In the genomic region with DNA sequence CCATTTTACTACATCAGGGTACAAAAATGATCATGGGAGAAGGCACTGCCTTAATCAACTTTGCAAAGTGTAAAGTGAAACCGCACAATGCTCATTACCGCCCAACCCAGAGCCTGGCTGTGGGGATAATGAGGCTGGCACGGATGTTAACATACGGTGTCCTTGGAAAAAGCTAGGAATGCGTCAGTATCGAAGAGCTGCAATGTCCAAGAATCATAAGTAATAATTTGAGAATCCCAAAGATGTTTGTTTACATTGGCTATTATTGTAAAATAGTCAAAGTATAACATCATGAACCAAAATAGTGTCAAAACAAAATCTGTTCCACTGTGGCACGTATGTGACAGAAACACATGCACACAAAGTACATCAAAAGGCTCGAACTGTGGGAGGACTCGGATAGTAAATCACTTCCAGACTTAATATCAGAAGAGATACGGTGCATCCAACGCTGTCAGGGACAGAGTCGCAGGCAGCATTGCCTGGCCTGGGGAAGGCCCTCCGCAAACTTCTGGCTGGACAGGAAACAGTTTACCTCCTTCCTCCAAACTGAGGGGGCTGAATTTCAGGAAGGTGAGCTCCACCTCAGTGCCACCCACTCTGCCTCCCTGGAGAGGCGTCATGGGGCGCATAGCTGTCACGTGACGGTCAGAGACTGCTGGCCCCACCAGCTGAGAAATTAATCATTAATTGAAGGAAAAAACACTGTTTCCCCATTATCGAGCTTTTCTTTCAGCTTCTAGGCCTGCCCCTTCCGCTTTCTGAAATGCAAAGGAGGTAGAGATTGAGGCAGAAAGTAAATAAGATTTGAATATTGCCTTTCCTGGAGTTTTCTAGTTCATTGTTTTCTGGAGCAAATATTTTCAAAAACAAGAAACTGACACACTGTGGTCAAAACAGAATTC, we compare ENCODE assay signal across 1 cellular context.
TF ChIP-seq lines count a peak whose summit lies in the region.

No MANE protein-coding gene starts in this region.

TF ChIP-seq in HepG2, 621 proteins besides CTCF, POLR2A, EP300 and RAD21 (continued from another document and continues in another):
- TF ChIP-seq, protein P1, sequence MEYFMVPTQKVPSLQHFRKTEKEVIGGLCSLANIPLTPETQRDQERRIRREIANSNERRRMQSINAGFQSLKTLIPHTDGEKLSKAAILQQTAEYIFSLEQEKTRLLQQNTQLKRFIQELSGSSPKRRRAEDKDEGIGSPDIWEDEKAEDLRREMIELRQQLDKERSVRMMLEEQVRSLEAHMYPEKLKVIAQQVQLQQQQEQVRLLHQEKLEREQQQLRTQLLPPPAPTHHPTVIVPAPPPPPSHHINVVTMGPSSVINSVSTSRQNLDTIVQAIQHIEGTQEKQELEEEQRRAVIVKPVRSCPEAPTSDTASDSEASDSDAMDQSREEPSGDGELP (IDR thresholded peaks at IDR 0.05; ENCODE audit: borderline replicate concordance, low read depth): peak; percentile 98
- TF ChIP-seq FLYWCH1 (CRISPR knock-in tag; IDR thresholded peaks at IDR 0.05) (0 out of 2 replicates have a peak, but pooled peaks have one; percentile 31), KLF9 (CRISPR knock-in tag; IDR thresholded peaks at IDR 0.05; ENCODE audit: low read depth) (peak; percentile 30; the same call in 1 of the 2 replicates), ETV5 (CRISPR knock-in tag; IDR thresholded peaks at IDR 0.05; ENCODE audit: borderline replicate concordance) (peak; percentile 88; the same call in 1 of the 2 replicates), ISL2 (CRISPR knock-in tag; IDR thresholded peaks at IDR 0.05) (no peak), PITX1 (CRISPR knock-in tag; IDR thresholded peaks at IDR 0.05) (peak; percentile 81), POLR2AphosphoS5 (IDR thresholded peaks at IDR 0.05; ENCODE audit: low read depth, low read length) (peak; percentile 97), ZKSCAN8 (CRISPR knock-in tag; IDR thresholded peaks at IDR 0.05; ENCODE audit: borderline replicate concordance) (0 out of 2 replicates have a peak, but pooled peaks have one; percentile 58), ZNF34 (CRISPR knock-in tag; IDR thresholded peaks at IDR 0.05; ENCODE audit: borderline replicate concordance) (0 out of 2 replicates have a peak, but pooled peaks have one; percentile 42), STAT5B (CRISPR knock-in tag; IDR thresholded peaks at IDR 0.05) (peak; percentile 27; the same call in 1 of the 2 replicates), DNMT3B (CRISPR knock-in tag; conservative IDR thresholded peaks at IDR 0.05) (peak; percentile 51; the same call in 1 of the 2 replicates), FOXJ3 (CRISPR knock-in tag; IDR thresholded peaks at IDR 0.05; ENCODE audit: borderline replicate concordance) (peak; percentile 55; the same call in 1 of the 2 replicates), PPARG (CRISPR knock-in tag; conservative IDR thresholded peaks at IDR 0.05) (peak; percentile 59), BRCA1 (CRISPR knock-in tag; IDR thresholded peaks at IDR 0.05) (peak; percentile 28; the same call in 1 of the 2 replicates), HNRNPL (IDR thresholded peaks at IDR 0.05; ENCODE audit: low read depth, low read length) (no peak), SP2 (CRISPR knock-in tag; IDR thresholded peaks at IDR 0.05) (peak; percentile 36; the same call in 1 of the 2 replicates), BORCS8-MEF2B (CRISPR knock-in tag; IDR thresholded peaks at IDR 0.05) (peak; percentile 66; the same call in 1 of the 2 replicates), GABPA (IDR thresholded peaks at IDR 0.05; ENCODE audit: low read depth, low read length) (no peak), GABPA (CRISPR knock-in tag; IDR thresholded peaks at IDR 0.05; ENCODE audit: low read depth) (peak; percentile 85), ZNF441 (CRISPR knock-in tag; IDR thresholded peaks at IDR 0.05; ENCODE audit: borderline replicate concordance) (peak; percentile 23; the same call in 1 of the 2 replicates), ZKSCAN5 (CRISPR knock-in tag; IDR thresholded peaks at IDR 0.05) (no peak), RFX5 (IDR thresholded peaks at IDR 0.05; ENCODE audit: low read depth, low read length) (no peak), HCFC1 (IDR thresholded peaks at IDR 0.05; ENCODE audit: low read depth, low read length) (no peak; the same call in 1 of the 2 replicates), RXRA (CRISPR knock-in tag; IDR thresholded peaks at IDR 0.05) (peak; percentile 63), ZNF607 (CRISPR knock-in tag; IDR thresholded peaks at IDR 0.05; ENCODE audit: borderline replicate concordance) (peak; percentile 82), ZEB1 (IDR thresholded peaks at IDR 0.05; ENCODE audit: insufficient replicate concordance, low read depth) (peak; percentile 75), MIER2 (CRISPR knock-in tag; IDR thresholded peaks at IDR 0.05) (peak; percentile 71; the same call in 1 of the 2 replicates), TSC22D2 (CRISPR knock-in tag; IDR thresholded peaks at IDR 0.05; ENCODE audit: borderline replicate concordance) (peak; percentile 87; the same call in 1 of the 2 replicates), ZNF44 (CRISPR knock-in tag; IDR thresholded peaks at IDR 0.05) (peak; percentile 93; the same call in 1 of the 2 replicates), SIN3B (IDR thresholded peaks at IDR 0.05; ENCODE audit: low read length) (peak; percentile 42; the same call in 1 of the 2 replicates), TARDBP (CRISPR knock-in tag; IDR thresholded peaks at IDR 0.05) (peak; percentile 93), ZNF816 (CRISPR knock-in tag; IDR thresholded peaks at IDR 0.05; ENCODE audit: borderline replicate concordance) (no peak)
- TF ChIP-seq, protein P2, sequence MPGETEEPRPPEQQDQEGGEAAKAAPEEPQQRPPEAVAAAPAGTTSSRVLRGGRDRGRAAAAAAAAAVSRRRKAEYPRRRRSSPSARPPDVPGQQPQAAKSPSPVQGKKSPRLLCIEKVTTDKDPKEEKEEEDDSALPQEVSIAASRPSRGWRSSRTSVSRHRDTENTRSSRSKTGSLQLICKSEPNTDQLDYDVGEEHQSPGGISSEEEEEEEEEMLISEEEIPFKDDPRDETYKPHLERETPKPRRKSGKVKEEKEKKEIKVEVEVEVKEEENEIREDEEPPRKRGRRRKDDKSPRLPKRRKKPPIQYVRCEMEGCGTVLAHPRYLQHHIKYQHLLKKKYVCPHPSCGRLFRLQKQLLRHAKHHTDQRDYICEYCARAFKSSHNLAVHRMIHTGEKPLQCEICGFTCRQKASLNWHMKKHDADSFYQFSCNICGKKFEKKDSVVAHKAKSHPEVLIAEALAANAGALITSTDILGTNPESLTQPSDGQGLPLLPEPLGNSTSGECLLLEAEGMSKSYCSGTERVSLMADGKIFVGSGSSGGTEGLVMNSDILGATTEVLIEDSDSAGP (CRISPR knock-in tag; IDR thresholded peaks at IDR 0.05; ENCODE audit: borderline replicate concordance): 0 out of 2 replicates have a peak, but pooled peaks have one; percentile 68
- TF ChIP-seq, protein P3, sequence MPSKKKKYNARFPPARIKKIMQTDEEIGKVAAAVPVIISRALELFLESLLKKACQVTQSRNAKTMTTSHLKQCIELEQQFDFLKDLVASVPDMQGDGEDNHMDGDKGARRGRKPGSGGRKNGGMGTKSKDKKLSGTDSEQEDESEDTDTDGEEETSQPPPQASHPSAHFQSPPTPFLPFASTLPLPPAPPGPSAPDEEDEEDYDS (CRISPR knock-in tag; IDR thresholded peaks at IDR 0.05): peak; percentile 97
- TF ChIP-seq, protein P4, sequence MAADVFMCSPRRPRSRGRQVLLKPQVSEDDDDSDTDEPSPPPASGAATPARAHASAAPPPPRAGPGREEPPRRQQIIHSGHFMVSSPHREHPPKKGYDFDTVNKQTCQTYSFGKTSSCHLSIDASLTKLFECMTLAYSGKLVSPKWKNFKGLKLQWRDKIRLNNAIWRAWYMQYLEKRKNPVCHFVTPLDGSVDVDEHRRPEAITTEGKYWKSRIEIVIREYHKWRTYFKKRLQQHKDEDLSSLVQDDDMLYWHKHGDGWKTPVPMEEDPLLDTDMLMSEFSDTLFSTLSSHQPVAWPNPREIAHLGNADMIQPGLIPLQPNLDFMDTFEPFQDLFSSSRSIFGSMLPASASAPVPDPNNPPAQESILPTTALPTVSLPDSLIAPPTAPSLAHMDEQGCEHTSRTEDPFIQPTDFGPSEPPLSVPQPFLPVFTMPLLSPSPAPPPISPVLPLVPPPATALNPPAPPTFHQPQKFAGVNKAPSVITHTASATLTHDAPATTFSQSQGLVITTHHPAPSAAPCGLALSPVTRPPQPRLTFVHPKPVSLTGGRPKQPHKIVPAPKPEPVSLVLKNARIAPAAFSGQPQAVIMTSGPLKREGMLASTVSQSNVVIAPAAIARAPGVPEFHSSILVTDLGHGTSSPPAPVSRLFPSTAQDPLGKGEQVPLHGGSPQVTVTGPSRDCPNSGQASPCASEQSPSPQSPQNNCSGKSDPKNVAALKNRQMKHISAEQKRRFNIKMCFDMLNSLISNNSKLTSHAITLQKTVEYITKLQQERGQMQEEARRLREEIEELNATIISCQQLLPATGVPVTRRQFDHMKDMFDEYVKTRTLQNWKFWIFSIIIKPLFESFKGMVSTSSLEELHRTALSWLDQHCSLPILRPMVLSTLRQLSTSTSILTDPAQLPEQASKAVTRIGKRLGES (CRISPR knock-in tag; IDR thresholded peaks at IDR 0.05; ENCODE audit: borderline replicate concordance): peak; percentile 87; the same call in 1 of the 2 replicates
- TF ChIP-seq, protein P5, sequence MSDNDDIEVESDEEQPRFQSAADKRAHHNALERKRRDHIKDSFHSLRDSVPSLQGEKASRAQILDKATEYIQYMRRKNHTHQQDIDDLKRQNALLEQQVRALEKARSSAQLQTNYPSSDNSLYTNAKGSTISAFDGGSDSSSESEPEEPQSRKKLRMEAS (IDR thresholded peaks at IDR 0.05): peak; percentile 87
- TF ChIP-seq, protein P6, sequence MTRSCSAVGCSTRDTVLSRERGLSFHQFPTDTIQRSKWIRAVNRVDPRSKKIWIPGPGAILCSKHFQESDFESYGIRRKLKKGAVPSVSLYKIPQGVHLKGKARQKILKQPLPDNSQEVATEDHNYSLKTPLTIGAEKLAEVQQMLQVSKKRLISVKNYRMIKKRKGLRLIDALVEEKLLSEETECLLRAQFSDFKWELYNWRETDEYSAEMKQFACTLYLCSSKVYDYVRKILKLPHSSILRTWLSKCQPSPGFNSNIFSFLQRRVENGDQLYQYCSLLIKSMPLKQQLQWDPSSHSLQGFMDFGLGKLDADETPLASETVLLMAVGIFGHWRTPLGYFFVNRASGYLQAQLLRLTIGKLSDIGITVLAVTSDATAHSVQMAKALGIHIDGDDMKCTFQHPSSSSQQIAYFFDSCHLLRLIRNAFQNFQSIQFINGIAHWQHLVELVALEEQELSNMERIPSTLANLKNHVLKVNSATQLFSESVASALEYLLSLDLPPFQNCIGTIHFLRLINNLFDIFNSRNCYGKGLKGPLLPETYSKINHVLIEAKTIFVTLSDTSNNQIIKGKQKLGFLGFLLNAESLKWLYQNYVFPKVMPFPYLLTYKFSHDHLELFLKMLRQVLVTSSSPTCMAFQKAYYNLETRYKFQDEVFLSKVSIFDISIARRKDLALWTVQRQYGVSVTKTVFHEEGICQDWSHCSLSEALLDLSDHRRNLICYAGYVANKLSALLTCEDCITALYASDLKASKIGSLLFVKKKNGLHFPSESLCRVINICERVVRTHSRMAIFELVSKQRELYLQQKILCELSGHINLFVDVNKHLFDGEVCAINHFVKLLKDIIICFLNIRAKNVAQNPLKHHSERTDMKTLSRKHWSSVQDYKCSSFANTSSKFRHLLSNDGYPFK (CRISPR knock-in tag; IDR thresholded peaks at IDR 0.05; ENCODE audit: borderline replicate concordance): peak; percentile 68; the same call in 1 of the 2 replicates
- TF ChIP-seq, protein P7, sequence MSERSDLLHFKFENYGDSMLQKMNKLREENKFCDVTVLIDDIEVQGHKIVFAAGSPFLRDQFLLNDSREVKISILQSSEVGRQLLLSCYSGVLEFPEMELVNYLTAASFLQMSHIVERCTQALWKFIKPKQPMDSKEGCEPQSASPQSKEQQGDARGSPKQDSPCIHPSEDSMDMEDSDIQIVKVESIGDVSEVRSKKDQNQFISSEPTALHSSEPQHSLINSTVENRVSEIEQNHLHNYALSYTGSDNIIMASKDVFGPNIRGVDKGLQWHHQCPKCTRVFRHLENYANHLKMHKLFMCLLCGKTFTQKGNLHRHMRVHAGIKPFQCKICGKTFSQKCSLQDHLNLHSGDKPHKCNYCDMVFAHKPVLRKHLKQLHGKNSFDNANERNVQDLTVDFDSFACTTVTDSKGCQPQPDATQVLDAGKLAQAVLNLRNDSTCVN (CRISPR knock-in tag; IDR thresholded peaks at IDR 0.05; ENCODE audit: borderline replicate concordance): peak; percentile 95
- TF ChIP-seq, protein P8, sequence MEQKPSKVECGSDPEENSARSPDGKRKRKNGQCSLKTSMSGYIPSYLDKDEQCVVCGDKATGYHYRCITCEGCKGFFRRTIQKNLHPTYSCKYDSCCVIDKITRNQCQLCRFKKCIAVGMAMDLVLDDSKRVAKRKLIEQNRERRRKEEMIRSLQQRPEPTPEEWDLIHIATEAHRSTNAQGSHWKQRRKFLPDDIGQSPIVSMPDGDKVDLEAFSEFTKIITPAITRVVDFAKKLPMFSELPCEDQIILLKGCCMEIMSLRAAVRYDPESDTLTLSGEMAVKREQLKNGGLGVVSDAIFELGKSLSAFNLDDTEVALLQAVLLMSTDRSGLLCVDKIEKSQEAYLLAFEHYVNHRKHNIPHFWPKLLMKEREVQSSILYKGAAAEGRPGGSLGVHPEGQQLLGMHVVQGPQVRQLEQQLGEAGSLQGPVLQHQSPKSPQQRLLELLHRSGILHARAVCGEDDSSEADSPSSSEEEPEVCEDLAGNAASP (CRISPR knock-in tag; IDR thresholded peaks at IDR 0.05; ENCODE audit: borderline replicate concordance): peak; percentile 51; the same call in 1 of the 2 replicates
- TF ChIP-seq, protein P9, sequence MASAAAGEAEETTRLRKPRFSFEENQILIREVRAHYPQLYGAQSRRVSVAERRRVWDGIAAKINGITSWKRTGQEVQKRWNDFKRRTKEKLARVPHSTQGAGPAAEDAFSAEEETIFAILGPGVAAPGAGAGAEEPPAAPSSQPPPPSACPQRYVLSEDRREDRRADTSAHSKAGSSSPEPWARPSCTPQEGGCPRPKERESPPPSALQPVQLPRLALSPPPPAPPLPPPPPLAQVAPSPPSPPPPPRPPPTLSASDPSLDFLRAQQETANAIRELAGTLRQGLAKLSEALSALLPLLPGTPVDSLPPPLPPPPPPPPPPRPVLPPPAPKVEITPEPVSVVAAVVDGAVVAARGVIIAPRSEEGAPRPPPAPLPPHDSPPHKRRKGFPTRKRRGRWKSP (CRISPR knock-in tag; IDR thresholded peaks at IDR 0.05): peak; percentile 66; the same call in 1 of the 2 replicates
- TF ChIP-seq, protein P10, sequence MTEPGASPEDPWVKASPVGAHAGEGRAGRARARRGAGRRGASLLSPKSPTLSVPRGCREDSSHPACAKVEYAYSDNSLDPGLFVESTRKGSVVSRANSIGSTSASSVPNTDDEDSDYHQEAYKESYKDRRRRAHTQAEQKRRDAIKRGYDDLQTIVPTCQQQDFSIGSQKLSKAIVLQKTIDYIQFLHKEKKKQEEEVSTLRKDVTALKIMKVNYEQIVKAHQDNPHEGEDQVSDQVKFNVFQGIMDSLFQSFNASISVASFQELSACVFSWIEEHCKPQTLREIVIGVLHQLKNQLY (CRISPR knock-in tag; IDR thresholded peaks at IDR 0.05): peak; percentile 94
- TF ChIP-seq, protein P11, sequence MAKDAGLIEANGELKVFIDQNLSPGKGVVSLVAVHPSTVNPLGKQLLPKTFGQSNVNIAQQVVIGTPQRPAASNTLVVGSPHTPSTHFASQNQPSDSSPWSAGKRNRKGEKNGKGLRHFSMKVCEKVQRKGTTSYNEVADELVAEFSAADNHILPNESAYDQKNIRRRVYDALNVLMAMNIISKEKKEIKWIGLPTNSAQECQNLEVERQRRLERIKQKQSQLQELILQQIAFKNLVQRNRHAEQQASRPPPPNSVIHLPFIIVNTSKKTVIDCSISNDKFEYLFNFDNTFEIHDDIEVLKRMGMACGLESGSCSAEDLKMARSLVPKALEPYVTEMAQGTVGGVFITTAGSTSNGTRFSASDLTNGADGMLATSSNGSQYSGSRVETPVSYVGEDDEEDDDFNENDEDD (CRISPR knock-in tag; IDR thresholded peaks at IDR 0.05; ENCODE audit: borderline replicate concordance): peak; percentile 55; the same call in 1 of the 2 replicates
